8 cellular contexts compared by ENCODE assay signal in the genomic region with DNA sequence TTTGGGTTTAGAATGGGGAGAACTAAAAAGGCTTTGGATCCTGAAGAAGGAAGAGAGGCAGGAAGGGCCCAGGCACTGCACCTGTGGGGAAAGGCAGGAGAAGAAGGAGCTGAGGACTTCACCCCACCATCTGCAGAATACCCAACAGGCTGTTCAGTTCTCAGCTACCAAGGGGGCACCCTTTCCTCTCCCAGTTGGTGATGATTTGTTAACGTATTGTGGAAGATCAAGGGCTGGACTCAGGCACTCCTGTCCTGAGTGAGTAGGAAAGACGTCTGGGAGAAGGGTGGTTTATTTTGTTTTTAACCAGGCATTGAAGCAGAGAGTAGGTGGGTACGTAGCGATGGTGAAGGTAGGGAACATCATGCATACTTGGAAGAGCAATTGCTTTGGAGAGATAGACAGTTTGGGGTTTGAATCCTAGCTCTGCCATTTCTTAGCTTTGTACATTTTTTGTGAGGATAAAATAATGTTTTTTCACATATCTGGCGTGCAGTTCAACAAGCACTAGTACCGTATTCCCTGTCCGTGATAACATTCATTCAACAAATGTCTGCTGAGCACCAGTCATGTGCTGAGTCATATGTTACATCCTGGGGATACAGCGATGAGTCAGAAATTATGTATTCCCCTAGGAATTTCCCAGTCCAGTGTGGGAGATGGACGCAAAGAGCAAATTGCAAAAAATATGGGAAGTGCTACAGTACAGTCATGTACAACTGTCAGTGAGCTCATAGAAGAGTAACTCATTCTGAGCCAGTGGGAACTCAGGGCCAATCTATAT. TPM values are rescaled to one million over a fixed set of nuclear protein-coding genes. Genes with fewer than 3 reads are reported as not detected.
DNase-seq lines count a peak whose midpoint lies in the region; ATAC-seq, FAIRE-seq and TF ChIP-seq lines count a peak whose summit lies in the region.

No MANE protein-coding gene starts in this region.

- no peaks in the 10 kb centered on the region for H3K9me3 ChIP-seq in CD4-positive, alpha-beta memory T cell (ENCODE audit: control insufficient read depth in 1 of 2, low read length in 2 of 2)
- no peaks in the 10 kb centered on the region for H3K9me3 ChIP-seq in Peyer's patch

- TF ChIP-seq POLR2A in Peyer's patch (IDR thresholded peaks at IDR 0.05) (no peak), GM12892 (IDR thresholded peaks at IDR 0.05; ENCODE audit: low read depth, low read length) (no peak)

- intact Hi-C loops in CD4-positive, alpha-beta memory T cell (cut with micrococcal nuclease) = loop anchor here (5.0 kb wide), 3 partner anchors 168 to 607 kb away; partner anchors contain the start of genes ERP44, INVS and NR4A3

- no peaks in the 10 kb centered on the region for H3K36me3 ChIP-seq in CD4-positive, alpha-beta memory T cell (ENCODE audit: insufficient read depth, low read length)
- no peaks in the 10 kb centered on the region for H3K36me3 ChIP-seq in Peyer's patch

- peaks cover 0 to 8% of the 10 kb centered on the region in 2 donors for H3K36me3 Mint-ChIP-seq in CD4-positive, alpha-beta memory T cell
- H3K36me3 Mint-ChIP-seq in neural crest cell (ENCODE audit: low read depth) = peaks cover 8% of the 10 kb centered on the region

- no peaks in the 10 kb centered on the region for H3K27me3 ChIP-seq in CD4-positive, alpha-beta memory T cell (ENCODE audit: insufficient read depth, low read length)
- H3K27me3 ChIP-seq in Peyer's patch = no peaks in the 10 kb centered on the region

- no peaks in the 10 kb centered on the region for H3K9me3 Mint-ChIP-seq in CD4-positive, alpha-beta memory T cell
- no peaks in the 10 kb centered on the region for H3K9me3 Mint-ChIP-seq in neural crest cell

- FAIRE-seq in GM12892 (lab: Jason Lieb, UNC) = no peak

- CTCF ChIA-PET in CD4-positive, alpha-beta memory T cell (lab: Charles Lee; ENCODE audit: partially characterized antibody) = interaction anchor here (3.1 kb wide), 1 partner anchor 8 kb away, joined by 22 read pairs; no protein-coding TSS in a partner anchor

- H3K4me1 Mint-ChIP-seq in CD4-positive, alpha-beta memory T cell = peaks cover 33 to 52% (median 41%) of the 10 kb centered on the region in 4 donors
- peaks cover 44% of the 10 kb centered on the region for H3K4me1 Mint-ChIP-seq in neural crest cell

- no peaks in the 10 kb centered on the region for H3K27me3 Mint-ChIP-seq in CD4-positive, alpha-beta memory T cell
- no peaks in the 10 kb centered on the region for H3K27me3 Mint-ChIP-seq in neural crest cell (ENCODE audit: low read depth)

- no peak for DNase-seq in CD4-positive, alpha-beta memory T cell
- DNase-seq in Peyer's patch = no peak
- no peak for DNase-seq in neural crest cell (ENCODE audit: low read depth, low spot score)
- DNase-seq in NCI-H128 (lab: John Stamatoyannopoulos, UW; ENCODE audit: unreplicated experiment) = no peak
- no peak for DNase-seq in GM12892 (ENCODE audit: insufficient read length)

- H3K4me3 ChIP-seq in CD4-positive, alpha-beta memory T cell (ENCODE audit: low read length in 2 of 2) = no peak overlapping the region
- H3K4me3 ChIP-seq in Peyer's patch = no peak overlapping the region

- TF ChIP-seq CTCF in Peyer's patch (IDR thresholded peaks at IDR 0.05) = no peak
- no peak for TF ChIP-seq CTCF in neural crest cell (conservative IDR thresholded peaks at IDR 0.05)

- peak overlapping the region in 5 of 8 donors; percentile 2 to 45 (median 24) for H3K4me3 Mint-ChIP-seq in CD4-positive, alpha-beta memory T cell
- peak overlapping the region; percentile 91 for H3K4me3 Mint-ChIP-seq in neural crest cell

- peaks cover 26% of the 10 kb centered on the region for H3K4me1 ChIP-seq in CD4-positive, alpha-beta memory T cell (ENCODE audit: insufficient read depth, low read length)
- H3K4me1 ChIP-seq in Peyer's patch = peaks cover 0 to 22% (median 0%) of the 10 kb centered on the region in 4 donors

- no peak overlapping the region for H3K27ac ChIP-seq in CD4-positive, alpha-beta memory T cell (ENCODE audit: low read depth, low read length)
- H3K27ac ChIP-seq in Peyer's patch = peak overlapping the region in 3 of 4 donors; percentile 22 to 90 (median 59)

- ATAC-seq in esophagus mucosa = peak; percentile 68
- ATAC-seq in GM19395 (IDR thresholded peaks at IDR 0.05; ENCODE audit: unreplicated experiment) = no peak
- no peak for ATAC-seq in HG02610 (IDR thresholded peaks at IDR 0.05; ENCODE audit: unreplicated experiment)

- H3K27ac Mint-ChIP-seq in CD4-positive, alpha-beta memory T cell = peak overlapping the region; percentile 0 to 71 (median 27)
- H3K27ac Mint-ChIP-seq in neural crest cell (ENCODE audit: unreplicated experiment) = no peak overlapping the region

- POLR2A ChIA-PET in CD4-positive, alpha-beta memory T cell (lab: Charles Lee; ENCODE audit: partially characterized antibody) = no interaction called here

RNA-seq across cellular contexts. Expression of gene MSANTD3, which starts 2.1 kb away (rescaled TPM):
- total RNA-seq in CD4-positive, alpha-beta memory T cell = 10 to 100 TPM; 14.4 to 14.8 TPM
- 1 to 10 TPM; 6.0 to 8.0 TPM for polyA plus RNA-seq in CD4-positive, alpha-beta memory T cell
- total RNA-seq in Peyer's patch = 10 to 100 TPM in 2 of 4 donors, 1 to 10 TPM in 2; 5.5 to 37.1 (median 9.5) TPM
- 10.3 TPM for total RNA-seq in esophagus mucosa
- total RNA-seq in neural crest cell = 44.6 and 50.1 TPM in 2 replicates
- polyA plus RNA-seq in GM12892 (2012; ENCODE audit: missing spikeins) = 12.8 TPM

RNA-seq across cellular contexts. Expression of gene TMEFF1, which starts 43.9 kb away (rescaled TPM):
- total RNA-seq in CD4-positive, alpha-beta memory T cell = not detected
- polyA plus RNA-seq in CD4-positive, alpha-beta memory T cell = not detected
- total RNA-seq in Peyer's patch (under 1 TPM in 1 of 4 donors, not detected in 3; 0.40 TPM), esophagus mucosa (not detected), neural crest cell (43.1 and 47.9 TPM in 2 replicates)
- polyA plus RNA-seq in GM12892 (2012; ENCODE audit: missing spikeins) = not detected

Comparison
In these comparisons a context has a peak if more than half of its experiments do, and no peak if none do; other contexts are left out.
1. RNA of gene TMEFF1, which starts 43.9 kb away (total RNA-seq): 43.1 to 47.9 TPM in neural crest cell; not detected in CD4-positive, alpha-beta memory T cell, 0.40 TPM in Peyer's patch and not detected in esophagus mucosa (single experiment); every median in the first group is over 10 times any median in the second.